In genomic region chr3:111732248-111732879, GRCh38 we compare ENCODE assay signal across 1 cellular context.
TF ChIP-seq lines count a peak whose summit lies in the region.

No MANE protein-coding gene starts in this region.

TF ChIP-seq in GM23338, 12 proteins besides CTCF, POLR2A, EP300 and RAD21:
- no peak for TF ChIP-seq ETS1 (IDR thresholded peaks at IDR 0.05)
- TF ChIP-seq NANOG (IDR thresholded peaks at IDR 0.05; ENCODE audit: borderline replicate concordance): no peak
- TF ChIP-seq CREB1 (CRISPR knock-in tag; IDR thresholded peaks at IDR 0.05; ENCODE audit: low read depth): no peak
- no peak for TF ChIP-seq REST (IDR thresholded peaks at IDR 0.05; ENCODE audit: unreplicated experiment)
- no peak for TF ChIP-seq JUNB (IDR thresholded peaks at IDR 0.05; ENCODE audit: unreplicated experiment)
- TF ChIP-seq EZH2 (IDR thresholded peaks at IDR 0.05; ENCODE audit: low read depth, unreplicated experiment): no peak
- no peak for TF ChIP-seq ZNF331 (CRISPR knock-in tag; IDR thresholded peaks at IDR 0.05; ENCODE audit: low read depth)
- no peak for TF ChIP-seq POLR2AphosphoS5 (IDR thresholded peaks at IDR 0.05; ENCODE audit: low read depth)
- TF ChIP-seq STAT1 (IDR thresholded peaks at IDR 0.05; ENCODE audit: unreplicated experiment): no peak
- no peak for TF ChIP-seq ZNF462 (CRISPR knock-in tag; IDR thresholded peaks at IDR 0.05)
- no peak for TF ChIP-seq ZNF114 (CRISPR knock-in tag; IDR thresholded peaks at IDR 0.05)
